In genomic region chr13:99256283-99256682, GRCh38 we compare ENCODE assay signal across 15 cellular contexts. TPM values are rescaled to one million over a fixed set of nuclear protein-coding genes. Genes with fewer than 3 reads are reported as not detected.
DNase-seq lines count a peak whose midpoint lies in the region; ATAC-seq and TF ChIP-seq lines count a peak whose summit lies in the region.
"Had no signal": no experiment of that assay in that cellular context is flagged by ENCODE, and none has a peak within 500 bp of the region (broad histone marks: within the 10 kb centered on the region; RNA-seq: fewer than 3 reads in every experiment).

No MANE protein-coding gene starts in this region.

- no peak for TF ChIP-seq EP300 in sigmoid colon (IDR thresholded peaks at IDR 0.05)

- H3K4me1 Mint-ChIP-seq in CD8-positive, alpha-beta T cell (ENCODE audit: low read depth), result peaks cover 75% of the 10 kb centered on the region
- peaks cover 75% of the 10 kb centered on the region for H3K4me1 Mint-ChIP-seq in activated B cell treated with CpG ODN at 0.5 μM for 24 hours
- peaks cover 56 to 66% (median 64%) of the 10 kb centered on the region in 3 donors for H3K4me1 Mint-ChIP-seq in naive B cell

- H3K56ac ChIP-seq in mesendoderm (ENCODE audit: low read length), result no peak overlapping the region

- H3K4me3 ChIP-seq in CD8-positive, alpha-beta T cell (ENCODE audit: low read depth, low read length), result peak overlapping the region; percentile 55
- H3K4me3 ChIP-seq in mesendoderm (ENCODE audit: low read length), result no peak overlapping the region
- no peak overlapping the region for H3K4me3 ChIP-seq in sigmoid colon

- H3K27ac Mint-ChIP-seq in CD8-positive, alpha-beta T cell, result peak overlapping the region; percentile 77
- H3K27ac Mint-ChIP-seq in activated B cell treated with CpG ODN at 0.5 μM for 24 hours (peak overlapping the region; percentile 87), naive B cell (peak overlapping the region; percentile 84 to 97 (median 89))

- no CpG with 5 or more reads among the region's 2 CpGs for WGBS in mesendoderm (ENCODE audit: extremely low coverage, insufficient coverage, low lambda C conversion rate)
- WGBS in sigmoid colon, 2 donors, result 52 to 88% methylated on average over 2 of the region's 2 CpGs

- H3K4me2 ChIP-seq in mesendoderm (ENCODE audit: low read length), result no peak overlapping the region

- H3K4me3 Mint-ChIP-seq in CD8-positive, alpha-beta T cell, result peak overlapping the region; percentile 83
- H3K4me3 Mint-ChIP-seq in activated B cell treated with CpG ODN at 0.5 μM for 24 hours (peak overlapping the region; percentile 85), naive B cell (peak overlapping the region; percentile 80 to 99 (median 94))
- H3K4me3 Mint-ChIP-seq: neural crest cell had no signal

- H3K4me1 ChIP-seq in CD8-positive, alpha-beta T cell (ENCODE audit: insufficient read depth, low read length), result peaks cover 73% of the 10 kb centered on the region
- H3K4me1 ChIP-seq in mesendoderm (ENCODE audit: control insufficient read depth, low read depth, low read length) (peaks cover 5% of the 10 kb centered on the region), sigmoid colon (peaks cover 0 to 17% (median 8%) of the 10 kb centered on the region in 4 donors)

- no peak overlapping the region for H3K9ac ChIP-seq in mesendoderm (ENCODE audit: low read length)

- H2BK5ac ChIP-seq in mesendoderm (ENCODE audit: low read length), result no peak overlapping the region

- H3K9me3 Mint-ChIP-seq in CD8-positive, alpha-beta T cell, result no peaks in the 10 kb centered on the region
- H3K9me3 Mint-ChIP-seq in activated B cell treated with CpG ODN at 0.5 μM for 24 hours (no peaks in the 10 kb centered on the region), naive B cell (no peaks in the 10 kb centered on the region)
- H3K9me3 Mint-ChIP-seq: neural crest cell had no signal

- no peak overlapping the region for H4K8ac ChIP-seq in mesendoderm (ENCODE audit: low read depth, low read length)

- no peaks in the 10 kb centered on the region for H3K79me2 ChIP-seq in mesendoderm (ENCODE audit: control insufficient read depth, insufficient read depth, low read length)

- H3K27ac ChIP-seq in CD8-positive, alpha-beta T cell (ENCODE audit: low read depth, low read length), result peak overlapping the region; percentile 43
- H3K27ac ChIP-seq in mesendoderm (ENCODE audit: low read depth, low read length) (no peak overlapping the region), sigmoid colon (no peak overlapping the region)

- no peak overlapping the region for H2BK15ac ChIP-seq in mesendoderm (replicated peaks; ENCODE audit: low read depth)

- CTCF ChIA-PET in CD8-positive, alpha-beta T cell (lab: Charles Lee), result interaction anchor here (1.2 to 4.8 kb wide), 12 partner anchors 10 to 181 kb away, joined by 3 to 42 read pairs (median 6); partner anchors contain the start of gene UBAC2
- CTCF ChIA-PET in activated B cell treated with CpG ODN at 0.5 μM for 24 hours (lab: Charles Lee), result interaction anchor here (0.6 to 2.4 kb wide), 10 partner anchors 9 to 387 kb away, joined by 3 to 18 read pairs (median 6); partner anchors contain the start of gene UBAC2

- no peak overlapping the region for H3K23ac ChIP-seq in mesendoderm (ENCODE audit: low read length)

- H3K36me3 Mint-ChIP-seq in CD8-positive, alpha-beta T cell, result peaks cover 58% of the 10 kb centered on the region
- peaks cover 43% of the 10 kb centered on the region for H3K36me3 Mint-ChIP-seq in activated B cell treated with CpG ODN at 0.5 μM for 24 hours (ENCODE audit: low read depth)
- peaks cover 21 to 32% of the 10 kb centered on the region in 2 donors for H3K36me3 Mint-ChIP-seq in naive B cell

- no peaks in the 10 kb centered on the region for H3K27me3 Mint-ChIP-seq in CD8-positive, alpha-beta T cell (ENCODE audit: low read depth)
- H3K27me3 Mint-ChIP-seq in activated B cell treated with CpG ODN at 0.5 μM for 24 hours (no peaks in the 10 kb centered on the region), naive B cell (no peaks in the 10 kb centered on the region)

- no peak for ATAC-seq in CD8-positive, alpha-beta T cell
- ATAC-seq in GM21360 (IDR thresholded peaks at IDR 0.05; ENCODE audit: unreplicated experiment), result peak; percentile 33
- peak; percentile 47 for ATAC-seq in activated B cell treated with CpG ODN at 0.5 μM for 24 hours (ENCODE audit: low read depth)
- peak; percentile 59 to 65 for ATAC-seq in naive B cell (ENCODE audit: low read depth in 2 of 2)
- ATAC-seq: esophagus mucosa, left lobe of liver had no signal

- H4K5ac ChIP-seq in mesendoderm (ENCODE audit: low read length), result no peak overlapping the region

- TF ChIP-seq POLR2A in erythroblast (IDR thresholded peaks at IDR 0.05; ENCODE audit: low read length) (no peak), sigmoid colon (IDR thresholded peaks at IDR 0.05) (no peak)

- no peaks in the 10 kb centered on the region for H3K9me3 ChIP-seq in CD8-positive, alpha-beta T cell (ENCODE audit: low read length)
- no peaks in the 10 kb centered on the region for H3K9me3 ChIP-seq in sigmoid colon

- H2AK5ac ChIP-seq in mesendoderm (ENCODE audit: low read length), result no peak overlapping the region

- no peak overlapping the region for H3K4ac ChIP-seq in mesendoderm (ENCODE audit: low read depth, low read length)

- H3K36me3 ChIP-seq in CD8-positive, alpha-beta T cell (ENCODE audit: insufficient read depth, low read length), result peaks cover 15% of the 10 kb centered on the region
- H3K36me3 ChIP-seq in mesendoderm (ENCODE audit: control insufficient read depth, insufficient read depth, low read length) (no peaks in the 10 kb centered on the region), sigmoid colon (peaks cover 0 to 5% (median 0%) of the 10 kb centered on the region in 4 donors)

- TF ChIP-seq CTCF in CD8-positive, alpha-beta T cell (IDR thresholded peaks at IDR 0.05), result no peak
- TF ChIP-seq CTCF in activated B cell treated with CpG ODN at 0.5 μM for 24 hours (IDR thresholded peaks at IDR 0.05) (no peak), sigmoid colon (IDR thresholded peaks at IDR 0.05) (no peak)

- no peak overlapping the region for H2BK120ac ChIP-seq in mesendoderm (ENCODE audit: low read depth, low read length)

- H3K27me3 ChIP-seq in CD8-positive, alpha-beta T cell (ENCODE audit: insufficient read depth, low read length), result no peaks in the 10 kb centered on the region
- no peaks in the 10 kb centered on the region for H3K27me3 ChIP-seq in mesendoderm (ENCODE audit: insufficient read depth, low read length, poor library complexity)
- no peaks in the 10 kb centered on the region for H3K27me3 ChIP-seq in sigmoid colon

- POLR2A ChIA-PET in CD8-positive, alpha-beta T cell (lab: Charles Lee), result interaction anchor here (0.7 to 4.1 kb wide), 5 partner anchors 33 to 119 kb away, joined by 3 to 53 read pairs (median 5); partner anchors contain the start of gene UBAC2
- POLR2A ChIA-PET in activated B cell treated with CpG ODN at 0.5 μM for 24 hours (lab: Charles Lee), result interaction anchor here (0.5 to 4.7 kb wide), 24 partner anchors 8 to 381 kb away, joined by 3 to 128 read pairs (median 4); partner anchors contain the start of gene UBAC2

- intact Hi-C loops in CD8-positive, alpha-beta T cell (cut with DNase I, micrococcal nuclease), result loop anchor here in 1 of 2 experiments (1.0 to 5.0 kb wide), 2 partner anchors 10 to 169 kb away; no protein-coding TSS in a partner anchor
- intact Hi-C loops in activated B cell treated with CpG ODN at 0.5 μM for 24 hours (cut with micrococcal nuclease), result loop anchor here (5.0 kb wide), 1 partner anchor 246 kb away; the partner anchor contains the start of gene TM9SF2
- intact Hi-C loops in sigmoid colon (cut with DNase I), result no loop called here

- no peak for DNase-seq in CD8-positive, alpha-beta T cell
- no peak for DNase-seq in activated B cell treated with CpG ODN at 0.5 μM for 24 hours
- peak; percentile 55 for DNase-seq in naive B cell
- no peak for DNase-seq in erythroblast (lab: John Stamatoyannopoulos, UW)
- DNase-seq in mesendoderm, result no peak
- no peak for DNase-seq in sigmoid colon
- DNase-seq: activated CD4-positive, alpha-beta T cell treated with anti-CD3 and anti-CD28 coated beads for 1 hour; GDM1; HCEC 1CT; NCI-H2171 had no signal

- H3K79me1 ChIP-seq in mesendoderm (ENCODE audit: low read length), result peaks cover 1% of the 10 kb centered on the region

- no peak overlapping the region for H3K18ac ChIP-seq in mesendoderm (ENCODE audit: low read length)

RNA-seq across cellular contexts. Expression of gene GPR18, which starts 1.9 kb away (rescaled TPM):
- 10 to 100 TPM; 31.9 to 36.2 TPM for total RNA-seq in CD8-positive, alpha-beta T cell
- 29.0 and 32.4 TPM in 2 replicates for total RNA-seq in activated B cell treated with CpG ODN at 0.5 μM for 24 hours
- polyA plus RNA-seq in naive B cell (ENCODE audit: low read depth in 6 of 6), result 100 to 1,000 TPM in 5 of 6 donors, 10 to 100 TPM in 1; 70.6 to 229 (median 135) TPM
- not detected for polyA plus RNA-seq in mesendoderm (2013, experiment 1 of 2)
- polyA plus RNA-seq in mesendoderm (2013, experiment 2 of 2), result not detected
- total RNA-seq in sigmoid colon, result under 1 TPM in 1 of 4 donors, not detected in 3; 0.83 TPM
- polyA plus RNA-seq in sigmoid colon, result 1 to 10 TPM in 1 of 3 donors, not detected in 2; 7.5 TPM
- total RNA-seq: esophagus mucosa, M059J, neural crest cell had no signal

RNA-seq across cellular contexts. Expression of gene GPR183, which starts 50.9 kb away (rescaled TPM):
- 10 to 100 TPM; 80.2 to 85.5 TPM for total RNA-seq in CD8-positive, alpha-beta T cell
- total RNA-seq in activated B cell treated with CpG ODN at 0.5 μM for 24 hours (84.5 and 86.4 TPM in 2 replicates), sigmoid colon (10 to 100 TPM; 30.9 to 36.4 (median 33.2) TPM)
- polyA plus RNA-seq in naive B cell (ENCODE audit: low read depth in 6 of 6) (100 to 1,000 TPM in 5 of 6 donors, 10 to 100 TPM in 1; 98.3 to 487 (median 158) TPM), sigmoid colon (10 to 100 TPM in 2 of 3 donors, 1 to 10 TPM in 1; 4.8 to 20.2 (median 10.4) TPM)
- 0.01 TPM for polyA plus RNA-seq in mesendoderm (2013, experiment 1 of 2)
- polyA plus RNA-seq in mesendoderm (2013, experiment 2 of 2), result 0.01 TPM
- total RNA-seq: neural crest cell had no signal

RNA-seq across cellular contexts. Expression of gene UBAC2, which starts 55.6 kb away (rescaled TPM):
- total RNA-seq in CD8-positive, alpha-beta T cell, result 10 to 100 TPM; 62.0 to 63.0 TPM
- 40.6 and 51.0 TPM in 2 replicates for total RNA-seq in activated B cell treated with CpG ODN at 0.5 μM for 24 hours
- 100 to 1,000 TPM; 107 to 132 (median 115) TPM for polyA plus RNA-seq in naive B cell (ENCODE audit: low read depth in 6 of 6)
- polyA plus RNA-seq in mesendoderm (2013, experiment 1 of 2), result 39.5 TPM
- polyA plus RNA-seq in mesendoderm (2013, experiment 2 of 2), result 37.8 TPM
- total RNA-seq in sigmoid colon, result 10 to 100 TPM; 47.4 to 54.6 (median 49.2) TPM
- polyA plus RNA-seq in sigmoid colon, result 10 to 100 TPM; 31.8 to 73.9 (median 43.0) TPM

Comparison
In these comparisons a context has a peak if more than half of its experiments do, and no peak if none do; other contexts are left out.
1. RNA of gene GPR18, which starts 1.9 kb away (total RNA-seq): 31.9 to 36.2 TPM in CD8-positive, alpha-beta T cell and 29.0 to 32.4 TPM in activated B cell treated with CpG ODN at 0.5 μM for 24 hours; 0.83 TPM in sigmoid colon; every median in the first group is over 10 times any median in the second.
2. Peak in every context shown above with its lines, with median percentiles within 50 percentile points of each other: H3K27ac Mint-ChIP-seq and H3K4me3 Mint-ChIP-seq.